ENCODE assay signal across 9 cellular contexts in the genomic region with DNA sequence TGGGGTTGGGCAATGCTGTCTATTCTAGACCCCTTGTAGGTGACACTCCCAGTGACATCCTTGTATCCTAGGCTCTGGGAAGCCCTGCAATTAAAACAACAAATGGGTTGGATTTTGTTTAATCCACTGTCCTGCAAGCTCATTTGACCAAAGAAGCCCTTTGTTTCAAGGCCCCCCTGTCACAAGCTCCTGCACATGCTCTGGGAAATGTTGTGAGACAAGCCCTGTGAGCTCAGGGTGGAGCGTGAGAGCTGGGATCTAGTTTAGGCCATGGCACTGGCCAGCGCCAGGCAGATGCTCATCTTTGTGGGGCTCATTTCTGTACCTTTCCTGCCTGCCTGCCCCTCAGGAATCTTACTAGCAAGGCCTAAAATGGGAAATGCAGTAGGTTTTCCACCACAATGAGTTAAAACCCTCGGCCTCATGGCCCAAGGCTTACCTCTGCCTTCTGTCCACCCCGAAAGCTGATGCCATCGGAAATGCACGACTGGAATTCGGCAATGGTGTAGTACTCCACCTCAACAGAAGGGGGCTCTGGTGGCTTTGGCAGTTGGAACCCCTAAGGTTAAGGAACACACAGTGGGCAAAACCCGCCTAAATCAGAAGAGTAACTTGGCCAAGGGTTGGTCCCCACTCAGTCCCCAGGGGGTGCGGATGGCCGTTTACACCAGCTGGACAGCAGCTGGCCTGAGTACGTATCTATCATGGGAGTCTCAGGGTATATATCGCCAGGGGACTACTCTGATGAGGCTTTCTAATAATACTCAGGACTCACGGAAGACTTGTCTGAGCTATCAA.
A peak's percentile ranks its signal among the peaks of the same experiment; 100 is the strongest.
DNase-seq lines count a peak whose midpoint lies in the region; ATAC-seq and TF ChIP-seq lines count a peak whose summit lies in the region.
"Had no signal": no experiment of that assay in that cellular context is flagged by ENCODE, and none has a peak within 500 bp of the region (broad histone marks: within the 10 kb centered on the region; RNA-seq: fewer than 3 reads in every experiment).

No MANE protein-coding gene starts in this region.

- H2AFZ ChIP-seq in OCI-LY1 (ENCODE audit: low read length): no peak overlapping the region

- no peaks in the 10 kb centered on the region for H3K4me1 ChIP-seq in OCI-LY1 (ENCODE audit: insufficient read depth, low read length, severe bottlenecking)

- no peaks in the 10 kb centered on the region for H3F3A ChIP-seq in OCI-LY1 (ENCODE audit: insufficient read depth, low read length)

- no peaks in the 10 kb centered on the region for H3K9me2 ChIP-seq in OCI-LY1 (ENCODE audit: low read depth, low read length)

- TF ChIP-seq CTCF in OCI-LY1 (IDR thresholded peaks at IDR 0.05; ENCODE audit: low read length) (peak; percentile 62), retinal pigment epithelial cell (conservative IDR thresholded peaks at IDR 0.05; ENCODE audit: low read depth, low read length) (peak; percentile 74)

- H3K4me3 ChIP-seq in OCI-LY1 (ENCODE audit: low read depth, low read length, poor library complexity, severe bottlenecking) (no peak overlapping the region), retinal pigment epithelial cell (ENCODE audit: low read length) (no peak overlapping the region)
- H3K4me3 ChIP-seq: BLaER1 treated with 17β-estradiol and CSF1 and Interleukin-3, amounts not matched to agents 10 nM and 100 nM had no signal

- H3K9me3 ChIP-seq in OCI-LY1 (ENCODE audit: low read length): no peaks in the 10 kb centered on the region

- no peaks in the 10 kb centered on the region for H4K20me1 ChIP-seq in OCI-LY1 (ENCODE audit: insufficient read depth, low read length)

- no peak overlapping the region for H3K4me2 ChIP-seq in OCI-LY1 (ENCODE audit: low read length)
- H3K4me2 ChIP-seq: BLaER1 treated with 17β-estradiol and CSF1 and Interleukin-3, amounts not matched to agents 10 nM and 100 nM had no signal

- no peaks in the 10 kb centered on the region for H3K79me2 ChIP-seq in OCI-LY1 (ENCODE audit: insufficient read depth, low read length)

- H3K9ac ChIP-seq in OCI-LY1 (ENCODE audit: low read length): no peak overlapping the region
- H3K9ac ChIP-seq: BLaER1 treated with 17β-estradiol and CSF1 and Interleukin-3, amounts not matched to agents 10 nM and 100 nM had no signal

- H3K27me3 ChIP-seq in OCI-LY1 (ENCODE audit: insufficient read depth, low read length): no peaks in the 10 kb centered on the region; the same call in 1 of the 2 replicates
- H3K27me3 ChIP-seq: BLaER1 treated with 17β-estradiol and CSF1 and Interleukin-3, amounts not matched to agents 10 nM and 100 nM had no signal

- H3K27ac ChIP-seq in OCI-LY1 (ENCODE audit: low read depth, low read length, poor library complexity, severe bottlenecking): no peak overlapping the region
- H3K27ac ChIP-seq: BLaER1 treated with 17β-estradiol and CSF1 and Interleukin-3, amounts not matched to agents 10 nM and 100 nM had no signal

- no peaks in the 10 kb centered on the region for H3K36me3 ChIP-seq in OCI-LY1 (ENCODE audit: insufficient read depth, low read length)

- ATAC-seq in Right ventricle myocardium superior (ENCODE audit: poor library complexity): peak; percentile 66
- ATAC-seq in HG02870 (IDR thresholded peaks at IDR 0.05; ENCODE audit: unreplicated experiment): no peak

- DNase-seq in NCI-H2081 (lab: John Stamatoyannopoulos, UW) (peak; percentile 4 to 25), NCI-H2081 treated with DMSO at 0.1 percent for 48 hours (lab: John Stamatoyannopoulos, UW) (no peak), Right ventricle myocardium superior (peak; percentile 50), retinal pigment epithelial cell (ENCODE audit: low read depth) (no peak), NCI-H146 treated with DMSO at 0.1 percent for 48 hours (lab: John Stamatoyannopoulos, UW; ENCODE audit: unreplicated experiment) (no peak)
- peak; percentile 32 for DNase-seq in activated naive CD4-positive, alpha-beta T cell treated with anti-CD3 and anti-CD28 coated beads, Interleukin-2, amount 50 U/mL, for 16 hours

- intact Hi-C loops in Right ventricle myocardium superior (cut with DNase I): no loop called here

Comparison
In these comparisons a context has a peak if more than half of its experiments do, and no peak if none do; other contexts are left out.
1. DNase-seq: peak in NCI-H2081 (2 of 2), activated naive CD4-positive, alpha-beta T cell treated with anti-CD3 and anti-CD28 coated beads, Interleukin-2, amount 50 U/mL, for 16 hours (single experiment) and Right ventricle myocardium superior (single experiment); none in NCI-H2081 treated with DMSO at 0.1 percent for 48 hours (single experiment), retinal pigment epithelial cell (single experiment) and NCI-H146 treated with DMSO at 0.1 percent for 48 hours (single experiment).